12 cellular contexts compared by ENCODE assay signal in genomic region chr7:149719050-149719899, GRCh38. TPM values are rescaled to one million over a fixed set of nuclear protein-coding genes. Genes with fewer than 3 reads are reported as not detected.
A peak's percentile ranks its signal among the peaks of the same experiment; 100 is the strongest.
DNase-seq lines count a peak whose midpoint lies in the region; ATAC-seq and TF ChIP-seq lines count a peak whose summit lies in the region.
"Had no signal": no experiment of that assay in that cellular context is flagged by ENCODE, and none has a peak within 500 bp of the region (broad histone marks: within the 10 kb centered on the region; RNA-seq: fewer than 3 reads in every experiment).

No MANE protein-coding gene starts in this region.

- H3K27ac ChIP-seq in SJCRH30, result 0 out of 2 replicates have a peak overlapping the region, but pooled peaks have one; percentile 6
- H3K27ac ChIP-seq: neural progenitor cell, suprapubic skin had no signal

- POLR2A ChIA-PET in activated CD4-positive, alpha-beta T cell treated with anti-CD3 and anti-CD28 coated beads for 36 hours (lab: Charles Lee), result no interaction called here
- POLR2A ChIA-PET in activated CD4-positive, alpha-beta memory T cell treated with anti-CD3 and anti-CD28 coated beads for 36 hours (lab: Charles Lee), result no interaction called here

- no peak overlapping the region for H3K4me3 Mint-ChIP-seq in activated T-cell treated with anti-CD3 and anti-CD28 coated beads, Interleukin-2, amount 50 U/mL, for 24 hours
- no peak overlapping the region for H3K4me3 Mint-ChIP-seq in activated T-cell treated with anti-CD3 and anti-CD28 coated beads, Interleukin-2, amount 50 U/mL, for 4 hours
- peak overlapping the region; percentile 36 for H3K4me3 Mint-ChIP-seq in stimulated activated effector memory CD8-positive, alpha-beta T cell treated with anti-CD3 and anti-CD28 coated beads, Interleukin-12 subunit alpha, Interleukin-12 subunit beta, amount 100 ng/mL, for 72 hours
- no peak overlapping the region for H3K4me3 Mint-ChIP-seq in activated CD4-positive, alpha-beta T cell treated with anti-CD3 and anti-CD28 coated beads for 36 hours
- H3K4me3 Mint-ChIP-seq in activated CD4-positive, alpha-beta memory T cell treated with anti-CD3 and anti-CD28 coated beads for 36 hours, result no peak overlapping the region
- H3K4me3 Mint-ChIP-seq: neural progenitor cell had no signal

- H3K4me3 ChIP-seq in SJCRH30, result no peak overlapping the region
- H3K4me3 ChIP-seq in fibroblast of the aortic adventitia (ENCODE audit: low read depth, low read length), result no peak overlapping the region
- H3K4me3 ChIP-seq: neural progenitor cell, suprapubic skin had no signal

- peaks cover 11% of the 10 kb centered on the region for H3K36me3 ChIP-seq in SJCRH30
- H3K36me3 ChIP-seq: neural progenitor cell had no signal

- no peak for TF ChIP-seq CTCF in fibroblast of the aortic adventitia (IDR thresholded peaks at IDR 0.05; ENCODE audit: insufficient read depth, low read length)

- no peaks in the 10 kb centered on the region for H3K9me3 ChIP-seq in SJCRH30 (replicated peaks)
- H3K9me3 ChIP-seq: suprapubic skin had no signal

- peak overlapping the region; percentile 11 for H3K27ac Mint-ChIP-seq in activated T-cell treated with anti-CD3 and anti-CD28 coated beads, Interleukin-2, amount 50 U/mL, for 24 hours
- peak overlapping the region; percentile 56 for H3K27ac Mint-ChIP-seq in stimulated activated effector memory CD8-positive, alpha-beta T cell treated with anti-CD3 and anti-CD28 coated beads, Interleukin-12 subunit alpha, Interleukin-12 subunit beta, amount 100 ng/mL, for 72 hours
- H3K27ac Mint-ChIP-seq in activated CD4-positive, alpha-beta T cell treated with anti-CD3 and anti-CD28 coated beads for 36 hours, result no peak overlapping the region
- H3K27ac Mint-ChIP-seq in activated CD4-positive, alpha-beta memory T cell treated with anti-CD3 and anti-CD28 coated beads for 36 hours, result no peak overlapping the region
- H3K27ac Mint-ChIP-seq: neural progenitor cell had no signal

- CTCF ChIA-PET in activated CD4-positive, alpha-beta T cell treated with anti-CD3 and anti-CD28 coated beads for 36 hours (lab: Charles Lee), result no interaction called here
- CTCF ChIA-PET in activated CD4-positive, alpha-beta memory T cell treated with anti-CD3 and anti-CD28 coated beads for 36 hours (lab: Charles Lee), result no interaction called here

- H3K9me3 Mint-ChIP-seq in activated T-cell treated with anti-CD3 and anti-CD28 coated beads, Interleukin-2, amount 50 U/mL, for 24 hours, result no peaks in the 10 kb centered on the region
- H3K9me3 Mint-ChIP-seq in activated T-cell treated with anti-CD3 and anti-CD28 coated beads, Interleukin-2, amount 50 U/mL, for 4 hours, result no peaks in the 10 kb centered on the region
- H3K9me3 Mint-ChIP-seq in stimulated activated effector memory CD8-positive, alpha-beta T cell treated with anti-CD3 and anti-CD28 coated beads, Interleukin-12 subunit alpha, Interleukin-12 subunit beta, amount 100 ng/mL, for 72 hours, result no peaks in the 10 kb centered on the region
- H3K9me3 Mint-ChIP-seq in activated CD4-positive, alpha-beta T cell treated with anti-CD3 and anti-CD28 coated beads for 36 hours (ENCODE audit: low read depth), result no peaks in the 10 kb centered on the region
- H3K9me3 Mint-ChIP-seq in activated CD4-positive, alpha-beta memory T cell treated with anti-CD3 and anti-CD28 coated beads for 36 hours, result no peaks in the 10 kb centered on the region
- H3K9me3 Mint-ChIP-seq: neural progenitor cell had no signal

- peaks cover 12% of the 10 kb centered on the region; the same call in 1 of the 2 replicates for H3K4me1 ChIP-seq in SJCRH30

- H3K36me3 Mint-ChIP-seq in activated T-cell treated with anti-CD3 and anti-CD28 coated beads, Interleukin-2, amount 50 U/mL, for 24 hours (ENCODE audit: low read depth), result peaks cover 59% of the 10 kb centered on the region
- peaks cover 5% of the 10 kb centered on the region for H3K36me3 Mint-ChIP-seq in activated T-cell treated with anti-CD3 and anti-CD28 coated beads, Interleukin-2, amount 50 U/mL, for 4 hours (ENCODE audit: insufficient read depth)
- H3K36me3 Mint-ChIP-seq in stimulated activated effector memory CD8-positive, alpha-beta T cell treated with anti-CD3 and anti-CD28 coated beads, Interleukin-12 subunit alpha, Interleukin-12 subunit beta, amount 100 ng/mL, for 72 hours, result peaks cover 32% of the 10 kb centered on the region
- peaks cover 11% of the 10 kb centered on the region for H3K36me3 Mint-ChIP-seq in activated CD4-positive, alpha-beta T cell treated with anti-CD3 and anti-CD28 coated beads for 36 hours (ENCODE audit: low read depth)
- H3K36me3 Mint-ChIP-seq in activated CD4-positive, alpha-beta memory T cell treated with anti-CD3 and anti-CD28 coated beads for 36 hours, result peaks cover 15% of the 10 kb centered on the region

- no peaks in the 10 kb centered on the region for H3K27me3 Mint-ChIP-seq in activated T-cell treated with anti-CD3 and anti-CD28 coated beads, Interleukin-2, amount 50 U/mL, for 24 hours
- no peaks in the 10 kb centered on the region for H3K27me3 Mint-ChIP-seq in activated T-cell treated with anti-CD3 and anti-CD28 coated beads, Interleukin-2, amount 50 U/mL, for 4 hours (ENCODE audit: low read depth)
- no peaks in the 10 kb centered on the region for H3K27me3 Mint-ChIP-seq in activated CD4-positive, alpha-beta T cell treated with anti-CD3 and anti-CD28 coated beads for 36 hours
- no peaks in the 10 kb centered on the region for H3K27me3 Mint-ChIP-seq in activated CD4-positive, alpha-beta memory T cell treated with anti-CD3 and anti-CD28 coated beads for 36 hours

- no peak for ATAC-seq in activated T-cell treated with anti-CD3 and anti-CD28 coated beads, Interleukin-2, amount 50 U/mL, for 4 hours
- ATAC-seq in stimulated activated effector memory CD8-positive, alpha-beta T cell treated with anti-CD3 and anti-CD28 coated beads, Interleukin-12 subunit alpha, Interleukin-12 subunit beta, amount 100 ng/mL, for 72 hours, result no peak
- no peak for ATAC-seq in activated CD4-positive, alpha-beta T cell treated with anti-CD3 and anti-CD28 coated beads for 36 hours

- no peak for DNase-seq in activated T-cell treated with anti-CD3 and anti-CD28 coated beads, Interleukin-2, amount 50 U/mL, for 24 hours
- DNase-seq in activated T-cell treated with anti-CD3 and anti-CD28 coated beads, Interleukin-2, amount 50 U/mL, for 4 hours, result no peak
- DNase-seq in SJCRH30 (no peak), fibroblast of the aortic adventitia (ENCODE audit: low read depth) (peak; percentile 58), NCI-H146 treated with DMSO at 0.1 percent for 48 hours (lab: John Stamatoyannopoulos, UW; ENCODE audit: unreplicated experiment) (no peak)
- DNase-seq in stimulated activated effector memory CD8-positive, alpha-beta T cell treated with anti-CD3 and anti-CD28 coated beads, Interleukin-12 subunit alpha, Interleukin-12 subunit beta, amount 100 ng/mL, for 72 hours (ENCODE audit: low spot score in 2 of 2), result no peak
- no peak for DNase-seq in activated CD4-positive, alpha-beta T cell treated with anti-CD3 and anti-CD28 coated beads for 36 hours
- no peak for DNase-seq in activated CD4-positive, alpha-beta memory T cell treated with anti-CD3 and anti-CD28 coated beads for 36 hours
- DNase-seq: effector CD8-positive, alpha-beta T cell; NCI-H1436 treated with DMSO at 0.1 percent for 48 hours had no signal

- H3K4me1 Mint-ChIP-seq in activated T-cell treated with anti-CD3 and anti-CD28 coated beads, Interleukin-2, amount 50 U/mL, for 24 hours (ENCODE audit: low read depth), result peaks cover 33% of the 10 kb centered on the region
- H3K4me1 Mint-ChIP-seq in activated T-cell treated with anti-CD3 and anti-CD28 coated beads, Interleukin-2, amount 50 U/mL, for 4 hours (ENCODE audit: low read depth), result peaks cover 20% of the 10 kb centered on the region
- peaks cover 48% of the 10 kb centered on the region for H3K4me1 Mint-ChIP-seq in stimulated activated effector memory CD8-positive, alpha-beta T cell treated with anti-CD3 and anti-CD28 coated beads, Interleukin-12 subunit alpha, Interleukin-12 subunit beta, amount 100 ng/mL, for 72 hours
- H3K4me1 Mint-ChIP-seq in activated CD4-positive, alpha-beta T cell treated with anti-CD3 and anti-CD28 coated beads for 36 hours, result peaks cover 25% of the 10 kb centered on the region
- H3K4me1 Mint-ChIP-seq in activated CD4-positive, alpha-beta memory T cell treated with anti-CD3 and anti-CD28 coated beads for 36 hours (ENCODE audit: low read depth), result peaks cover 19% of the 10 kb centered on the region

- intact Hi-C loops in activated CD4-positive, alpha-beta T cell treated with anti-CD3 and anti-CD28 coated beads for 36 hours (cut with DNase I, micrococcal nuclease), result loop anchor here (5.0 to 10.0 kb wide), 4 partner anchors 118 to 1366 kb away; partner anchors contain the start of genes AGAP3 (in 1 of the 2), ATP6V0E2 (in 1 of the 2), FASTK (in 1 of the 2) and TMUB1 (in 1 of the 2)
- intact Hi-C loops in activated CD4-positive, alpha-beta memory T cell treated with anti-CD3 and anti-CD28 coated beads for 36 hours (cut with micrococcal nuclease), result no loop called here

- no peaks in the 10 kb centered on the region for H3K27me3 ChIP-seq in SJCRH30
- H3K27me3 ChIP-seq: suprapubic skin had no signal

RNA-seq across cellular contexts. Expression of gene ZNF467, which starts 54.1 kb away (rescaled TPM):
- total RNA-seq in activated T-cell treated with anti-CD3 and anti-CD28 coated beads, Interleukin-2, amount 50 U/mL, for 4 hours, result under 1 TPM; 0.08 to 0.18 (median 0.16) TPM
- total RNA-seq in SJCRH30 (2014; rRNA removed; shearing (Covaris generic)), result not detected in 2 replicates
- 0.27 and 5.1 TPM in 2 replicates for total RNA-seq in fibroblast of the aortic adventitia (ENCODE audit: low replicate concordance)
- total RNA-seq in activated CD4-positive, alpha-beta T cell treated with anti-CD3 and anti-CD28 coated beads for 36 hours, result under 1 TPM; 0.23 to 0.25 TPM
- under 1 TPM; 0.41 to 0.45 TPM for total RNA-seq in activated CD4-positive, alpha-beta memory T cell treated with anti-CD3 and anti-CD28 coated beads for 36 hours

Comparison
In these comparisons a context has a peak if more than half of its experiments do, and no peak if none do; other contexts are left out.
1. H3K27ac Mint-ChIP-seq: peak in activated T-cell treated with anti-CD3 and anti-CD28 coated beads, Interleukin-2, amount 50 U/mL, for 24 hours (single experiment) and stimulated activated effector memory CD8-positive, alpha-beta T cell treated with anti-CD3 and anti-CD28 coated beads, Interleukin-12 subunit alpha, Interleukin-12 subunit beta, amount 100 ng/mL, for 72 hours (single experiment); none in activated CD4-positive, alpha-beta T cell treated with anti-CD3 and anti-CD28 coated beads for 36 hours (single experiment) and activated CD4-positive, alpha-beta memory T cell treated with anti-CD3 and anti-CD28 coated beads for 36 hours (single experiment).